In genomic region chr17:16378631-16379282, GRCh38 we compare ENCODE assay signal across 1 cellular context.
TF ChIP-seq lines count a peak whose summit lies in the region.

No MANE protein-coding gene starts in this region.

TF ChIP-seq in IMR-90, 13 proteins besides CTCF, POLR2A, EP300 and RAD21 (continued from another document):
- TF ChIP-seq NFE2L2 (IDR thresholded peaks at IDR 0.05; ENCODE audit: low read depth, low read length) (no peak), RCOR1 (IDR thresholded peaks at IDR 0.05; ENCODE audit: insufficient replicate concordance, low read length) (no peak), RFX5 (IDR thresholded peaks at IDR 0.05; ENCODE audit: low read depth, low read length) (no peak), CEBPB (IDR thresholded peaks at IDR 0.05; ENCODE audit: low read depth, low read length) (no peak), MAZ (IDR thresholded peaks at IDR 0.05; ENCODE audit: borderline replicate concordance, low read depth, low read length) (no peak)
